ENCODE assay signal across 8 cellular contexts in the genomic region with DNA sequence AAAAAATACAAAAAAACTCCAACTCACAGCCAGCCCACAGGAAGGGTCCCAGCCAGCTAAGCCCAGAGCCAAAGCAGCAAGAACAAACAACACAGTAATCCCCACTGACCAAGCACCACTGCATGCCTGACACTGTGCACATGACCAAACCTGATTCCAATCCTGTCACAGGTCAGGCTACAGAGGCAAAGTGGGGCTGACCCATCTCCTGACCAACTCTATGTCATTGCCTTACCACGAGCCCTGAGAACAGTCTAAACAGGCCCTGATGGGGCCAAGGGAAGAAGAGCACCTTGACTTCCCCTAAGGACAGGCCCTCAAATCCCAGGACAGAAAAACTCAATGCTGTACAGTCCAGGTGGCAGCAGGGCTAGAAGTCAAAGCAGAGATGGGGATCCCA. TPM values are rescaled to one million over a fixed set of nuclear protein-coding genes. Genes with fewer than 3 reads are reported as not detected.
A peak's percentile ranks its signal among the peaks of the same experiment; 100 is the strongest.
DNase-seq lines count a peak whose midpoint lies in the region; ATAC-seq, FAIRE-seq and TF ChIP-seq lines count a peak whose summit lies in the region.

No MANE protein-coding gene starts in this region.

- no peak overlapping the region for H3K23ac ChIP-seq in H9 (ENCODE audit: insufficient read length, low read depth, low read length)

- no peak for TF ChIP-seq POLR2A in stomach (IDR thresholded peaks at IDR 0.05)

- H3K27ac Mint-ChIP-seq in H9 (no peak overlapping the region), astrocyte (ENCODE audit: unreplicated experiment) (no peak overlapping the region), immature natural killer cell (peak overlapping the region in 5 of 6 donors; percentile 28 to 81 (median 49))

- peak overlapping the region; percentile 7 for H3K4me2 ChIP-seq in H9 (ENCODE audit: insufficient read depth, insufficient read length, low read length)
- peak overlapping the region; percentile 92 for H3K4me2 ChIP-seq in astrocyte (ENCODE audit: low read length)

- no peak overlapping the region for H2BK20ac ChIP-seq in H9 (ENCODE audit: low read depth, low read length, poor library complexity, severe bottlenecking)

- no peak overlapping the region for H2BK120ac ChIP-seq in H9 (ENCODE audit: low read depth, low read length, poor library complexity, severe bottlenecking)

- intact Hi-C loops in stomach (cut with DNase I; ENCODE audit: low total_unique reads) (loop anchor here (10.0 kb wide), 1 partner anchor 81 kb away; no protein-coding TSS in a partner anchor), left colon (cut with DNase I, micrococcal nuclease) (loop anchor here in 1 of 2 donors (10.0 kb wide), 1 partner anchor 81 kb away; no protein-coding TSS in a partner anchor)

- TF ChIP-seq CTCF in H9 (conservative IDR thresholded peaks at IDR 0.05): no peak
- TF ChIP-seq CTCF in astrocyte (IDR thresholded peaks at IDR 0.05; ENCODE audit: insufficient read depth, low read depth, low read length): no peak
- TF ChIP-seq CTCF in stomach (IDR thresholded peaks at IDR 0.05): no peak
- TF ChIP-seq CTCF in WERI-Rb-1 (IDR thresholded peaks at IDR 0.05; ENCODE audit: low read depth, low read length): no peak

- H3K27me3 ChIP-seq in H9 (ENCODE audit: insufficient read depth, low read length) (no peaks in the 10 kb centered on the region), astrocyte (ENCODE audit: insufficient read depth, low read length) (no peaks in the 10 kb centered on the region), stomach (no peaks in the 10 kb centered on the region), WERI-Rb-1 (ENCODE audit: insufficient read depth, low read depth, severe bottlenecking) (no peaks in the 10 kb centered on the region)

- no peaks in the 10 kb centered on the region for H3K4me1 ChIP-seq in H9 (ENCODE audit: insufficient read depth, low read length)
- peaks cover 22% of the 10 kb centered on the region for H3K4me1 ChIP-seq in astrocyte (ENCODE audit: insufficient read depth, low read length)
- H3K4me1 ChIP-seq in stomach: peaks cover 32 to 52% (median 46%) of the 10 kb centered on the region in 4 donors

- H3T11ph ChIP-seq in H9 (ENCODE audit: low read length): no peak overlapping the region

- H3K4me3 ChIP-seq in astrocyte (ENCODE audit: insufficient read depth, low read depth, low read length): no peak overlapping the region
- no peak overlapping the region for H3K4me3 ChIP-seq in stomach
- H3K4me3 ChIP-seq in WERI-Rb-1 (ENCODE audit: low read depth, low read length): no peak overlapping the region

- H4K5ac ChIP-seq in H9 (ENCODE audit: insufficient read length, low read depth, low read length): no peak overlapping the region

- H2BK5ac ChIP-seq in H9 (ENCODE audit: insufficient read length, low read length): no peak overlapping the region

- H3K23me2 ChIP-seq in H9 (ENCODE audit: insufficient read length, low read depth, low read length, poor library complexity, severe bottlenecking): no peaks in the 10 kb centered on the region

- H3K14ac ChIP-seq in H9 (ENCODE audit: insufficient read depth, low read length): no peak overlapping the region

- peak overlapping the region in 1 of 2 experiments; percentile 29; a peak in 3 of 5 replicates for H3K4me3 Mint-ChIP-seq in H9
- peak overlapping the region; percentile 88 for H3K4me3 Mint-ChIP-seq in astrocyte (ENCODE audit: unreplicated experiment)
- H3K4me3 Mint-ChIP-seq in immature natural killer cell: peak overlapping the region in 3 of 5 donors; percentile 2 to 65 (median 5)

- H4K91ac ChIP-seq in H9 (ENCODE audit: insufficient read length, low read depth, low read length): no peak overlapping the region

- H3K9me3 Mint-ChIP-seq in H9 (peaks cover 30 to 32% of the 10 kb centered on the region in 2 experiments), astrocyte (ENCODE audit: unreplicated experiment) (no peaks in the 10 kb centered on the region), immature natural killer cell (no peaks in the 10 kb centered on the region)

- WGBS in H9 (ENCODE audit: extremely low coverage, insufficient read length, low lambda C conversion rate): no CpG with 5 or more reads among the region's 1 CpG
- 40 to 89% (median 71%) methylated on average over 1 of the region's 1 CpG for WGBS in stomach, 5 donors

- no peak overlapping the region for H2BK12ac ChIP-seq in H9 (ENCODE audit: insufficient read length, low read depth, low read length)

- H4K8ac ChIP-seq in H9 (replicated peaks; ENCODE audit: insufficient read length, low read depth, low read length): no peak overlapping the region

- no peak for FAIRE-seq in astrocyte (lab: Jason Lieb, UNC)

- H3K27me3 Mint-ChIP-seq in H9 (ENCODE audit: low read depth) (peaks cover 12% of the 10 kb centered on the region), astrocyte (ENCODE audit: low read depth, unreplicated experiment) (no peaks in the 10 kb centered on the region), immature natural killer cell (ENCODE audit: low read depth in 3 of 3) (peaks cover 0 to 11% (median 2%) of the 10 kb centered on the region in 3 donors)

- H3K9me3 ChIP-seq in H9 (ENCODE audit: control insufficient read depth, low read depth, low read length) (peaks cover 4% of the 10 kb centered on the region), astrocyte (ENCODE audit: insufficient read depth, low read depth, low read length) (no peaks in the 10 kb centered on the region), stomach (no peaks in the 10 kb centered on the region), WERI-Rb-1 (ENCODE audit: severe bottlenecking) (peaks cover 9% of the 10 kb centered on the region)

- H4K20me1 ChIP-seq in H9 (ENCODE audit: control insufficient read depth, insufficient read depth, insufficient read length): peaks cover 3% of the 10 kb centered on the region
- peaks cover 58% of the 10 kb centered on the region for H4K20me1 ChIP-seq in astrocyte (ENCODE audit: insufficient read depth, low read length)

- H3K79me2 ChIP-seq in H9 (ENCODE audit: insufficient read depth, low read length): peaks cover 33% of the 10 kb centered on the region
- H3K79me2 ChIP-seq in astrocyte (ENCODE audit: insufficient read depth, low read length): peaks cover 56% of the 10 kb centered on the region

- no peak overlapping the region for H3K27ac ChIP-seq in H9 (ENCODE audit: insufficient read length, low read depth, low read length)
- H3K27ac ChIP-seq in astrocyte (ENCODE audit: low read depth, low read length): no peak overlapping the region
- peak overlapping the region in 4 of 5 donors; percentile 9 to 90 (median 70) for H3K27ac ChIP-seq in stomach
- H3K27ac ChIP-seq in WERI-Rb-1: no peak overlapping the region

- H3K36me3 ChIP-seq in astrocyte (ENCODE audit: insufficient read depth, low read length): no peaks in the 10 kb centered on the region
- H3K36me3 ChIP-seq in stomach: peaks cover 10 to 23% (median 22%) of the 10 kb centered on the region in 4 donors
- H3K36me3 ChIP-seq in WERI-Rb-1: peaks cover 48% of the 10 kb centered on the region

- H2BK15ac ChIP-seq in H9 (ENCODE audit: low read depth, low read length): no peak overlapping the region

- TF ChIP-seq EP300 in stomach (IDR thresholded peaks at IDR 0.05): no peak

- H2AFZ ChIP-seq in H9 (ENCODE audit: low read length): no peak overlapping the region
- no peak overlapping the region for H2AFZ ChIP-seq in astrocyte (ENCODE audit: low read depth, low read length)

- H3K9ac ChIP-seq in H9 (ENCODE audit: extremely low read depth, insufficient read length, low read length) (no peak overlapping the region), astrocyte (ENCODE audit: low read length) (no peak overlapping the region)

- ATAC-seq in left colon (no peak), GM19463 (IDR thresholded peaks at IDR 0.05; ENCODE audit: unreplicated experiment) (no peak)

- H3K36me3 Mint-ChIP-seq in H9 (ENCODE audit: insufficient read depth in 1 of 3, low read depth in 3 of 3) (peaks cover 56 to 67% (median 61%) of the 10 kb centered on the region in 3 experiments), astrocyte (ENCODE audit: low read depth, unreplicated experiment) (peaks cover 14% of the 10 kb centered on the region), immature natural killer cell (peaks cover 0 to 4% (median 2%) of the 10 kb centered on the region in 3 donors)

- peaks cover 8% of the 10 kb centered on the region for H3K79me1 ChIP-seq in H9 (ENCODE audit: insufficient read depth, low read depth, low read length, poor library complexity, severe bottlenecking)

- H3K56ac ChIP-seq in H9 (ENCODE audit: insufficient read length, low read depth, low read length): no peak overlapping the region

- peaks cover 20 to 23% of the 10 kb centered on the region in 2 experiments for H3K4me1 Mint-ChIP-seq in H9
- peaks cover 28% of the 10 kb centered on the region for H3K4me1 Mint-ChIP-seq in astrocyte (ENCODE audit: low read depth, unreplicated experiment)
- peaks cover 38 to 56% of the 10 kb centered on the region in 2 donors for H3K4me1 Mint-ChIP-seq in immature natural killer cell

- H3K18ac ChIP-seq in H9 (ENCODE audit: insufficient read length, low read depth, low read length): no peak overlapping the region

- H2AK5ac ChIP-seq in H9 (ENCODE audit: insufficient read length, low read length): no peak overlapping the region

- H3K4ac ChIP-seq in H9 (ENCODE audit: low read depth, low read length): no peak overlapping the region

- DNase-seq in H9 (no peak), astrocyte (ENCODE audit: low read depth) (no peak), immature natural killer cell (no peak), stomach (no peak), WERI-Rb-1 (no peak), left colon (no peak), NCI-H82 (lab: John Stamatoyannopoulos, UW) (no peak)

RNA-seq across cellular contexts. Expression of gene LSS, which starts 2.4 kb away (rescaled TPM):
- total RNA-seq in H9 (2021) (68.7 and 69.2 TPM in 2 replicates), astrocyte (58.1 and 83.2 TPM in 2 replicates), stomach (100 to 1,000 TPM in 1 of 5 donors, 10 to 100 TPM in 4; 26.4 to 246 (median 46.7) TPM), left colon (100 to 1,000 TPM in 1 of 2 donors, 10 to 100 TPM in 1; 65.6 to 140 TPM)
- polyA plus RNA-seq in immature natural killer cell (10 to 100 TPM; 11.3 to 26.2 (median 13.9) TPM), stomach (10 to 100 TPM; 15.3 to 22.2 (median 21.7) TPM)

RNA-seq across cellular contexts. Expression of gene SPATC1L, which starts 41.9 kb away (rescaled TPM):
- total RNA-seq in H9 (2021): 32.8 and 36.0 TPM in 2 replicates
- 15.8 and 17.8 TPM in 2 replicates for total RNA-seq in astrocyte
- 10 to 100 TPM in 1 of 3 donors, 1 to 10 TPM in 2; 6.2 to 10.8 (median 9.4) TPM for polyA plus RNA-seq in immature natural killer cell
- 10 to 100 TPM in 2 of 5 donors, 1 to 10 TPM in 1, under 1 TPM in 1, not detected in 1; 0.72 to 26.4 (median 8.0) TPM for total RNA-seq in stomach
- 10 to 100 TPM in 2 of 3 donors, 1 to 10 TPM in 1; 7.0 to 14.2 (median 13.7) TPM for polyA plus RNA-seq in stomach
- 1 to 10 TPM; 5.9 to 8.0 TPM for total RNA-seq in left colon

RNA-seq across cellular contexts. Expression of gene MCM3AP, which starts 59.3 kb away (rescaled TPM):
- 113 and 124 TPM in 2 replicates for total RNA-seq in H9 (2021)
- total RNA-seq in astrocyte: 84.2 and 86.7 TPM in 2 replicates
- polyA plus RNA-seq in immature natural killer cell: 10 to 100 TPM; 25.9 to 55.3 (median 28.5) TPM
- 100 to 1,000 TPM in 2 of 5 donors, 10 to 100 TPM in 3; 55.8 to 555 (median 97.1) TPM for total RNA-seq in stomach
- 10 to 100 TPM; 18.9 to 35.8 (median 24.6) TPM for polyA plus RNA-seq in stomach
- 10 to 100 TPM; 90.6 to 94.3 TPM for total RNA-seq in left colon

RNA-seq across cellular contexts. Expression of gene YBEY, which starts 60.0 kb away (rescaled TPM):
- total RNA-seq in H9 (2021): 26.2 and 26.5 TPM in 2 replicates
- 13.5 and 16.8 TPM in 2 replicates for total RNA-seq in astrocyte
- polyA plus RNA-seq in immature natural killer cell: 10 to 100 TPM; 14.2 to 23.5 (median 22.1) TPM
- total RNA-seq in stomach: 10 to 100 TPM in 2 of 5 donors, 1 to 10 TPM in 3; 1.0 to 22.0 (median 5.3) TPM
- polyA plus RNA-seq in stomach: 10 to 100 TPM; 14.2 to 19.6 (median 16.4) TPM
- total RNA-seq in left colon: 10 to 100 TPM; 19.6 to 25.7 TPM

Comparison
In these comparisons a context has a peak if more than half of its experiments do, and no peak if none do; other contexts are left out.
1. H3K27ac ChIP-seq: peak in stomach (4 of 5); none in H9 (single experiment), astrocyte (single experiment) and WERI-Rb-1 (single experiment).
2. H3K27ac Mint-ChIP-seq: peak in immature natural killer cell (5 of 6); none in H9 (0 of 3) and astrocyte (single experiment).